In the genomic region with DNA sequence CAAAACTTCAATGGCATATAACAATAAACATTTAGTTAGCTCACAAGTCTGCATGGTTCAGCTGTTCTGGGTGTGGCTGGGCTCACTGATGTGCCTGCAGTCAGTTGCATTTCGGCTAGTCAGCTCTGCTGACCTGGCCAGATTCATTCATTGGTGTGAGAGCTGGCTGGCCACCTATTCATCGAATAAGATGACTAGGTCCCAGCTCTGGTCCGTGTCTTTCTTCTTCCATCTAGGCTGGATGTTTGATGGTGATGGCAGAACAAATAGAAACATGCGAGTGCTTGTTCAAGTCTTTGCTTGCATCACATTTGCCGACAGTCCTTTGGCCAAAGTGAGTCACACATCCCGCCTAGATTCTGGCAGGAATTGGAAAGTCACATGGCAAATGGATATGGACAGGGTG, we compare ENCODE assay signal across 24 cellular contexts.
DNase-seq lines count a peak whose midpoint lies in the region; ATAC-seq and TF ChIP-seq lines count a peak whose summit lies in the region.
"Had no signal": no experiment of that assay in that cellular context is flagged by ENCODE, and none has a peak within 500 bp of the region (broad histone marks: within the 10 kb centered on the region; RNA-seq: fewer than 3 reads in every experiment).

No MANE protein-coding gene starts in this region.

- CTCF ChIA-PET in HEK293T (lab: Yijun Ruan, JAX) = no interaction called here

- peak; percentile 11 for DNase-seq in GM23248
- DNase-seq in RPMI7951 (ENCODE audit: low read depth) = peak; percentile 75
- peak; percentile 34 for DNase-seq in prostate gland (ENCODE audit: low spot score)
- no peak for DNase-seq in HEK293T (ENCODE audit: extremely low spot score)
- DNase-seq: activated CD8-positive, alpha-beta memory T cell treated with anti-CD3 and anti-CD28 coated beads, Interleukin-2, amount 50 U/mL, for 48 hours; activated naive CD8-positive, alpha-beta T cell treated with anti-CD3 and anti-CD28 coated beads, Interleukin-2, amount 10 ng/mL, durations not matched to agents 7 days and 5 days; CD4-positive, alpha-beta T cell; DMS 273 treated with DMSO at 0.1 percent for 48 hours; effector memory CD8-positive, alpha-beta T cell; foreskin melanocyte; GDM1; HCEC 1CT; immature natural killer cell; NCI-H1092; NCI-H2081; NCI-H510A; psoas muscle; stimulated activated CD4-positive, alpha-beta T cell treated with anti-CD3 and anti-CD28 coated beads, Interleukin-2, amount 100 ng/mL, for 24 hours had no signal

- H3K27me3 ChIP-seq in GM23248 (replicated peaks; ENCODE audit: insufficient read depth) (peaks cover 6% of the 10 kb centered on the region; the same call in 1 of the 2 replicates), esophagus (ENCODE audit: control insufficient read depth in 1 of 2, insufficient read depth in 2 of 2, low read length in 2 of 2) (no peaks in the 10 kb centered on the region), prostate gland (replicated peaks; ENCODE audit: insufficient read depth) (no peaks in the 10 kb centered on the region)
- H3K27me3 ChIP-seq: hepatocyte had no signal

- no peaks in the 10 kb centered on the region for H3K79me2 ChIP-seq in GM23248 (ENCODE audit: insufficient read depth)
- H3K79me2 ChIP-seq: hepatocyte had no signal

- no peak overlapping the region for H2AFZ ChIP-seq in GM23248
- H2AFZ ChIP-seq: hepatocyte had no signal

- TF ChIP-seq CTCF in prostate gland (IDR thresholded peaks at IDR 0.05) = no peak

- H3K27ac ChIP-seq in GM23248 (no peak overlapping the region), esophagus (ENCODE audit: low read depth in 2 of 2, low read length in 1 of 2) (peak overlapping the region; percentile 6 to 44), prostate gland (no peak overlapping the region)
- H3K27ac ChIP-seq: hepatocyte, psoas muscle, skin epidermis had no signal

- no peaks in the 10 kb centered on the region for H4K20me1 ChIP-seq in GM23248 (ENCODE audit: insufficient read depth)

- H3K9ac ChIP-seq in GM23248 = no peak overlapping the region

- no peak for TF ChIP-seq POLR2A in prostate gland (IDR thresholded peaks at IDR 0.05)

- H3K4me2 ChIP-seq in GM23248 (ENCODE audit: unreplicated experiment) = no peak overlapping the region
- H3K4me2 ChIP-seq: hepatocyte had no signal

- POLR2A ChIA-PET in HEK293T (lab: Yijun Ruan, JAX) = no interaction called here

- H3K36me3 ChIP-seq in GM23248 (ENCODE audit: low read depth) (no peaks in the 10 kb centered on the region), esophagus (ENCODE audit: control insufficient read depth in 2 of 2, insufficient read depth in 2 of 2, low read length in 1 of 2) (no peaks in the 10 kb centered on the region), prostate gland (no peaks in the 10 kb centered on the region)

- no peaks in the 10 kb centered on the region for H3F3A ChIP-seq in GM23248 (ENCODE audit: insufficient read depth)

- H3K4me3 ChIP-seq in GM23248 (no peak overlapping the region), esophagus (ENCODE audit: low read depth in 1 of 2, low read length in 2 of 2) (no peak overlapping the region), prostate gland (no peak overlapping the region)
- H3K4me3 ChIP-seq: hepatocyte, psoas muscle, skin epidermis had no signal

- H3K9me3 ChIP-seq in GM23248 (ENCODE audit: low read depth) (no peaks in the 10 kb centered on the region), esophagus (ENCODE audit: control insufficient read depth in 2 of 2, insufficient read depth in 1 of 2, low read depth in 1 of 2, low read length in 1 of 2) (peaks cover 0 to 2% of the 10 kb centered on the region in 2 donors), prostate gland (no peaks in the 10 kb centered on the region)
- H3K9me3 ChIP-seq: psoas muscle had no signal

- 60 to 70% methylated on average over 6 of the region's 6 CpGs for WGBS in GM23248 (ENCODE audit: low coverage in 1 of 2, low lambda C conversion rate in 2 of 2, missing lambda C conversion rate in 2 of 2), 2 experiments
- WGBS in esophagus, 2 donors = 49 to 62% methylated on average over 6 of the region's 6 CpGs
- WGBS in prostate gland = 54% methylated on average over 6 of the region's 6 CpGs

- H3K4me1 ChIP-seq in GM23248 (ENCODE audit: insufficient read depth) (no peaks in the 10 kb centered on the region), esophagus (ENCODE audit: control insufficient read depth in 2 of 2, insufficient read depth in 2 of 2, low read length in 1 of 2) (peaks cover 0 to 5% of the 10 kb centered on the region in 2 donors), prostate gland (replicated peaks) (no peaks in the 10 kb centered on the region)
- H3K4me1 ChIP-seq: psoas muscle had no signal

- intact Hi-C loops in prostate gland (cut with DNase I) = no loop called here

- in situ Hi-C loops in GM23248 (cut with MboI) = no loop called here

- no peak for ATAC-seq in HG02938 (IDR thresholded peaks at IDR 0.05; ENCODE audit: unreplicated experiment)
- ATAC-seq in HG03280 (IDR thresholded peaks at IDR 0.05; ENCODE audit: unreplicated experiment) = no peak
- ATAC-seq: effector memory CD8-positive, alpha-beta T cell; psoas muscle; stimulated activated effector memory CD8-positive, alpha-beta T cell treated with anti-CD3 and anti-CD28 coated beads, Interleukin-12 subunit alpha, Interleukin-12 subunit beta, amount 100 ng/mL, for 72 hours had no signal

- H3K9me2 ChIP-seq in GM23248 (ENCODE audit: insufficient read depth) = no peaks in the 10 kb centered on the region

TF ChIP-seq in HEK293T, 16 proteins besides CTCF, POLR2A, EP300 and RAD21:
- TF ChIP-seq CTBP1 (IDR thresholded peaks at IDR 0.05; ENCODE audit: borderline replicate concordance) (no peak), FOXA1 (IDR thresholded peaks at IDR 0.05) (no peak), LEF1 (IDR thresholded peaks at IDR 0.05; ENCODE audit: borderline replicate concordance) (no peak), HDGF (IDR thresholded peaks at IDR 0.05; ENCODE audit: borderline replicate concordance) (no peak), ZNF384 (IDR thresholded peaks at IDR 0.05) (no peak), PKNOX1 (IDR thresholded peaks at IDR 0.05) (no peak)

Comparison
In these comparisons a context has a peak if more than half of its experiments do, and no peak if none do; other contexts are left out.
1. H3K27ac ChIP-seq: peak in esophagus (2 of 2); none in GM23248 (single experiment) and prostate gland (0 of 2).